In the genomic region with DNA sequence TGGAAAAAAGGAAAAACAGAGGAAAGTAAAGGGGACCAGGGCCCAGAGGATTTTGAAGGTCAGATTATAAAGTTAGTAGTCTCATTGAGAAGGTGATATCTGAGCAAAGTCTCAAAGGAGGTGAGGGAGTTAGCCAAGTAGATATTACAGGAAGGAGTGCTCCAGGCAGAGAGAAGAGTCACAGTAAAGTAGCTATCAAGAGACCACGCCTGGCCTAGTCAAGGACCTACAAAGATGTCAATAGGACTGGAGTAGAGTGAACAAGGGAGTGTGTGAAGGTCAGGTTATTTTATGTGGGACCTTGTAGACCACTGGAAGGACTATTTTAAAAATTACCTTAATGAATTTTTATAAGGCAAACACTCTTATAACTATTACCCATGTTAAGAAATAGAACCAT, we compare ENCODE assay signal across 2 cellular contexts.
TF ChIP-seq lines count a peak whose summit lies in the region.

No MANE protein-coding gene starts in this region.

TF ChIP-seq in GM23338, 12 proteins besides CTCF, POLR2A, EP300 and RAD21 (continued from another document):
- TF ChIP-seq JUNB (IDR thresholded peaks at IDR 0.05; ENCODE audit: unreplicated experiment) (no peak), ZNF331 (CRISPR knock-in tag; IDR thresholded peaks at IDR 0.05; ENCODE audit: low read depth) (no peak), POLR2AphosphoS5 (IDR thresholded peaks at IDR 0.05; ENCODE audit: low read depth) (no peak), EZH2 (IDR thresholded peaks at IDR 0.05; ENCODE audit: low read depth, unreplicated experiment) (no peak), ZNF114 (CRISPR knock-in tag; IDR thresholded peaks at IDR 0.05) (no peak)
- TF ChIP-seq, protein P1, sequence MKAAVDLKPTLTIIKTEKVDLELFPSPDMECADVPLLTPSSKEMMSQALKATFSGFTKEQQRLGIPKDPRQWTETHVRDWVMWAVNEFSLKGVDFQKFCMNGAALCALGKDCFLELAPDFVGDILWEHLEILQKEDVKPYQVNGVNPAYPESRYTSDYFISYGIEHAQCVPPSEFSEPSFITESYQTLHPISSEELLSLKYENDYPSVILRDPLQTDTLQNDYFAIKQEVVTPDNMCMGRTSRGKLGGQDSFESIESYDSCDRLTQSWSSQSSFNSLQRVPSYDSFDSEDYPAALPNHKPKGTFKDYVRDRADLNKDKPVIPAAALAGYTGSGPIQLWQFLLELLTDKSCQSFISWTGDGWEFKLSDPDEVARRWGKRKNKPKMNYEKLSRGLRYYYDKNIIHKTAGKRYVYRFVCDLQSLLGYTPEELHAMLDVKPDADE (IDR thresholded peaks at IDR 0.05): no peak
- TF ChIP-seq, protein P2, sequence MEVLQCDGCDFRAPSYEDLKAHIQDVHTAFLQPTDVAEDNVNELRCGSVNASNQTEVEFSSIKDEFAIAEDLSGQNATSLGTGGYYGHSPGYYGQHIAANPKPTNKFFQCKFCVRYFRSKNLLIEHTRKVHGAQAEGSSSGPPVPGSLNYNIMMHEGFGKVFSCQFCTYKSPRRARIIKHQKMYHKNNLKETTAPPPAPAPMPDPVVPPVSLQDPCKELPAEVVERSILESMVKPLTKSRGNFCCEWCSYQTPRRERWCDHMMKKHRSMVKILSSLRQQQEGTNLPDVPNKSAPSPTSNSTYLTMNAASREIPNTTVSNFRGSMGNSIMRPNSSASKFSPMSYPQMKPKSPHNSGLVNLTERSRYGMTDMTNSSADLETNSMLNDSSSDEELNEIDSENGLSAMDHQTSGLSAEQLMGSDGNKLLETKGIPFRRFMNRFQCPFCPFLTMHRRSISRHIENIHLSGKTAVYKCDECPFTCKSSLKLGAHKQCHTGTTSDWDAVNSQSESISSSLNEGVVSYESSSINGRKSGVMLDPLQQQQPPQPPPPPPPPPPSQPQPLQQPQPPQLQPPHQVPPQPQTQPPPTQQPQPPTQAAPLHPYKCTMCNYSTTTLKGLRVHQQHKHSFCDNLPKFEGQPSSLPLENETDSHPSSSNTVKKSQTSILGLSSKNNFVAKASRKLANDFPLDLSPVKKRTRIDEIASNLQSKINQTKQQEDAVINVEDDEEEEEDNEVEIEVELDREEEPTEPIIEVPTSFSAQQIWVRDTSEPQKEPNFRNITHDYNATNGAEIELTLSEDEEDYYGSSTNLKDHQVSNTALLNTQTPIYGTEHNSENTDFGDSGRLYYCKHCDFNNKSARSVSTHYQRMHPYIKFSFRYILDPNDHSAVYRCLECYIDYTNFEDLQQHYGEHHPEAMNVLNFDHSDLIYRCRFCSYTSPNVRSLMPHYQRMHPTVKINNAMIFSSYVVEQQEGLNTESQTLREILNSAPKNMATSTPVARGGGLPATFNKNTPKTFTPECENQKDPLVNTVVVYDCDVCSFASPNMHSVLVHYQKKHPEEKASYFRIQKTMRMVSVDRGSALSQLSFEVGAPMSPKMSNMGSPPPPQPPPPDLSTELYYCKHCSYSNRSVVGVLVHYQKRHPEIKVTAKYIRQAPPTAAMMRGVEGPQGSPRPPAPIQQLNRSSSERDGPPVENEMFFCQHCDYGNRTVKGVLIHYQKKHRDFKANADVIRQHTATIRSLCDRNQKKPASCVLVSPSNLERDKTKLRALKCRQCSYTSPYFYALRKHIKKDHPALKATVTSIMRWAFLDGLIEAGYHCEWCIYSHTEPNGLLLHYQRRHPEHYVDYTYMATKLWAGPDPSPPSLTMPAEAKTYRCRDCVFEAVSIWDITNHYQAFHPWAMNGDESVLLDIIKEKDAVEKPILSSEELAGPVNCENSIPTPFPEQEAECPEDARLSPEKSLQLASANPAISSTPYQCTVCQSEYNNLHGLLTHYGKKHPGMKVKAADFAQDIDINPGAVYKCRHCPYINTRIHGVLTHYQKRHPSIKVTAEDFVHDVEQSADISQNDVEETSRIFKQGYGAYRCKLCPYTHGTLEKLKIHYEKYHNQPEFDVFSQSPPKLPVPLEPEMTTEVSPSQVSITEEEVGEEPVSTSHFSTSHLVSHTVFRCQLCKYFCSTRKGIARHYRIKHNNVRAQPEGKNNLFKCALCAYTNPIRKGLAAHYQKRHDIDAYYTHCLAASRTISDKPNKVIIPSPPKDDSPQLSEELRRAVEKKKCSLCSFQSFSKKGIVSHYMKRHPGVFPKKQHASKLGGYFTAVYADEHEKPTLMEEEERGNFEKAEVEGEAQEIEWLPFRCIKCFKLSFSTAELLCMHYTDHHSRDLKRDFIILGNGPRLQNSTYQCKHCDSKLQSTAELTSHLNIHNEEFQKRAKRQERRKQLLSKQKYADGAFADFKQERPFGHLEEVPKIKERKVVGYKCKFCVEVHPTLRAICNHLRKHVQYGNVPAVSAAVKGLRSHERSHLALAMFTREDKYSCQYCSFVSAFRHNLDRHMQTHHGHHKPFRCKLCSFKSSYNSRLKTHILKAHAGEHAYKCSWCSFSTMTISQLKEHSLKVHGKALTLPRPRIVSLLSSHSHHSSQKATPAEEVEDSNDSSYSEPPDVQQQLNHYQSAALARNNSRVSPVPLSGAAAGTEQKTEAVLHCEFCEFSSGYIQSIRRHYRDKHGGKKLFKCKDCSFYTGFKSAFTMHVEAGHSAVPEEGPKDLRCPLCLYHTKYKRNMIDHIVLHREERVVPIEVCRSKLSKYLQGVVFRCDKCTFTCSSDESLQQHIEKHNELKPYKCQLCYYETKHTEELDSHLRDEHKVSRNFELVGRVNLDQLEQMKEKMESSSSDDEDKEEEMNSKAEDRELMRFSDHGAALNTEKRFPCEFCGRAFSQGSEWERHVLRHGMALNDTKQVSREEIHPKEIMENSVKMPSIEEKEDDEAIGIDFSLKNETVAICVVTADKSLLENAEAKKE (CRISPR knock-in tag; IDR thresholded peaks at IDR 0.05): no peak

TF ChIP-seq in WTC11, 78 proteins besides CTCF, POLR2A, EP300 and RAD21 (continued from another document):
- TF ChIP-seq, protein P3, sequence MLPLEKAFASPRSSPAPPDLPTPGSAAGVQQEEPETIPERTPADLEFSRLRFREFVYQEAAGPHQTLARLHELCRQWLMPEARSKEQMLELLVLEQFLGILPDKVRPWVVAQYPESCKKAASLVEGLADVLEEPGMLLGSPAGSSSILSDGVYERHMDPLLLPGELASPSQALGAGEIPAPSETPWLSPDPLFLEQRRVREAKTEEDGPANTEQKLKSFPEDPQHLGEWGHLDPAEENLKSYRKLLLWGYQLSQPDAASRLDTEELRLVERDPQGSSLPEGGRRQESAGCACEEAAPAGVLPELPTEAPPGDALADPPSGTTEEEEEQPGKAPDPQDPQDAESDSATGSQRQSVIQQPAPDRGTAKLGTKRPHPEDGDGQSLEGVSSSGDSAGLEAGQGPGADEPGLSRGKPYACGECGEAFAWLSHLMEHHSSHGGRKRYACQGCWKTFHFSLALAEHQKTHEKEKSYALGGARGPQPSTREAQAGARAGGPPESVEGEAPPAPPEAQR (CRISPR knock-in tag; IDR thresholded peaks at IDR 0.05): no peak
- TF ChIP-seq ESRRA (CRISPR knock-in tag; IDR thresholded peaks at IDR 0.05; ENCODE audit: borderline replicate concordance): no peak
- TF ChIP-seq, protein P4, sequence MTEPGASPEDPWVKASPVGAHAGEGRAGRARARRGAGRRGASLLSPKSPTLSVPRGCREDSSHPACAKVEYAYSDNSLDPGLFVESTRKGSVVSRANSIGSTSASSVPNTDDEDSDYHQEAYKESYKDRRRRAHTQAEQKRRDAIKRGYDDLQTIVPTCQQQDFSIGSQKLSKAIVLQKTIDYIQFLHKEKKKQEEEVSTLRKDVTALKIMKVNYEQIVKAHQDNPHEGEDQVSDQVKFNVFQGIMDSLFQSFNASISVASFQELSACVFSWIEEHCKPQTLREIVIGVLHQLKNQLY (CRISPR knock-in tag; IDR thresholded peaks at IDR 0.05): no peak
- no peak for TF ChIP-seq ZNF423 (CRISPR knock-in tag; IDR thresholded peaks at IDR 0.05)
- TF ChIP-seq, protein P5, sequence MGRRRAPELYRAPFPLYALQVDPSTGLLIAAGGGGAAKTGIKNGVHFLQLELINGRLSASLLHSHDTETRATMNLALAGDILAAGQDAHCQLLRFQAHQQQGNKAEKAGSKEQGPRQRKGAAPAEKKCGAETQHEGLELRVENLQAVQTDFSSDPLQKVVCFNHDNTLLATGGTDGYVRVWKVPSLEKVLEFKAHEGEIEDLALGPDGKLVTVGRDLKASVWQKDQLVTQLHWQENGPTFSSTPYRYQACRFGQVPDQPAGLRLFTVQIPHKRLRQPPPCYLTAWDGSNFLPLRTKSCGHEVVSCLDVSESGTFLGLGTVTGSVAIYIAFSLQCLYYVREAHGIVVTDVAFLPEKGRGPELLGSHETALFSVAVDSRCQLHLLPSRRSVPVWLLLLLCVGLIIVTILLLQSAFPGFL (CRISPR knock-in tag; IDR thresholded peaks at IDR 0.05; ENCODE audit: borderline replicate concordance): no peak
- no peak for TF ChIP-seq SP1 (CRISPR knock-in tag; conservative IDR thresholded peaks at IDR 0.05)
- no peak for TF ChIP-seq ZNF232 (CRISPR knock-in tag; IDR thresholded peaks at IDR 0.05)
- no peak for TF ChIP-seq FOXK1 (CRISPR knock-in tag; IDR thresholded peaks at IDR 0.05)
TF ChIP-seq in WTC11: peak in this region for 0.
